ENCODE assay signal across 1 cellular context in the genomic region with DNA sequence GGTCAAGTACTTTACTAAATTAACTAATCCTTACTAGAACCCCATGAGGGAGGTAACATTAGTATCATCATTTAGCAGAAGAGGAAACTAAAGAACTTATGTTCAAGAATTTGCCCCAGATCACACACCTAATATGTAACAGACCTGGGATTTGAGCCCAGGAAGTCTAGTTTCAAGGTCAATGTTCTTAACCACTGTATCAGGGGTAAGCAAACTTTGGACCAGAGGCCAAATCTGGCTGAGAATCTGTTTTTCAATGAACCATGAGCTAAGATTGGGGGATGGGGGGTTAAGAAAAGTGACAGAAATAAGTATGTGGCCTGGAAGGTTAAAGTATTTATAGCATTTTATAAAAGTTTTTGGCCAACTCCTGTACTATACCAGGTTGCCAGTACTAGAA.
A peak's percentile ranks its signal among the peaks of the same experiment; 100 is the strongest.
TF ChIP-seq lines count a peak whose summit lies in the region.

No MANE protein-coding gene starts in this region.

TF ChIP-seq in HepG2, 621 proteins besides CTCF, POLR2A, EP300 and RAD21 (continued from another document):
- TF ChIP-seq, protein P1, sequence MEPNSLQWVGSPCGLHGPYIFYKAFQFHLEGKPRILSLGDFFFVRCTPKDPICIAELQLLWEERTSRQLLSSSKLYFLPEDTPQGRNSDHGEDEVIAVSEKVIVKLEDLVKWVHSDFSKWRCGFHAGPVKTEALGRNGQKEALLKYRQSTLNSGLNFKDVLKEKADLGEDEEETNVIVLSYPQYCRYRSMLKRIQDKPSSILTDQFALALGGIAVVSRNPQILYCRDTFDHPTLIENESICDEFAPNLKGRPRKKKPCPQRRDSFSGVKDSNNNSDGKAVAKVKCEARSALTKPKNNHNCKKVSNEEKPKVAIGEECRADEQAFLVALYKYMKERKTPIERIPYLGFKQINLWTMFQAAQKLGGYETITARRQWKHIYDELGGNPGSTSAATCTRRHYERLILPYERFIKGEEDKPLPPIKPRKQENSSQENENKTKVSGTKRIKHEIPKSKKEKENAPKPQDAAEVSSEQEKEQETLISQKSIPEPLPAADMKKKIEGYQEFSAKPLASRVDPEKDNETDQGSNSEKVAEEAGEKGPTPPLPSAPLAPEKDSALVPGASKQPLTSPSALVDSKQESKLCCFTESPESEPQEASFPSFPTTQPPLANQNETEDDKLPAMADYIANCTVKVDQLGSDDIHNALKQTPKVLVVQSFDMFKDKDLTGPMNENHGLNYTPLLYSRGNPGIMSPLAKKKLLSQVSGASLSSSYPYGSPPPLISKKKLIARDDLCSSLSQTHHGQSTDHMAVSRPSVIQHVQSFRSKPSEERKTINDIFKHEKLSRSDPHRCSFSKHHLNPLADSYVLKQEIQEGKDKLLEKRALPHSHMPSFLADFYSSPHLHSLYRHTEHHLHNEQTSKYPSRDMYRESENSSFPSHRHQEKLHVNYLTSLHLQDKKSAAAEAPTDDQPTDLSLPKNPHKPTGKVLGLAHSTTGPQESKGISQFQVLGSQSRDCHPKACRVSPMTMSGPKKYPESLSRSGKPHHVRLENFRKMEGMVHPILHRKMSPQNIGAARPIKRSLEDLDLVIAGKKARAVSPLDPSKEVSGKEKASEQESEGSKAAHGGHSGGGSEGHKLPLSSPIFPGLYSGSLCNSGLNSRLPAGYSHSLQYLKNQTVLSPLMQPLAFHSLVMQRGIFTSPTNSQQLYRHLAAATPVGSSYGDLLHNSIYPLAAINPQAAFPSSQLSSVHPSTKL (CRISPR knock-in tag; IDR thresholded peaks at IDR 0.05), result 0 out of 2 replicates have a peak, but pooled peaks have one; percentile 18
- no peak for TF ChIP-seq REL (CRISPR knock-in tag; conservative IDR thresholded peaks at IDR 0.05)
- no peak for TF ChIP-seq FOXP1 (IDR thresholded peaks at IDR 0.05)
- TF ChIP-seq FOXP1 (CRISPR knock-in tag; IDR thresholded peaks at IDR 0.05), result 0 out of 2 replicates have a peak, but pooled peaks have one; percentile 10
- no peak for TF ChIP-seq ZNF160 (CRISPR knock-in tag; IDR thresholded peaks at IDR 0.05)
